ENCODE assay signal across 1 cellular context in genomic region chr13:97148894-97149293, GRCh38.
TF ChIP-seq lines count a peak whose summit lies in the region.

No MANE protein-coding gene starts in this region.

TF ChIP-seq in GM12878, 131 proteins besides CTCF, POLR2A, EP300 and RAD21 (continued from another document):
- TF ChIP-seq ZBTB33 (IDR thresholded peaks at IDR 0.05) (no peak), CHD1 (IDR thresholded peaks at IDR 0.05; ENCODE audit: low read depth, low read length) (no peak), DPF2 (IDR thresholded peaks at IDR 0.05) (no peak), GABPA (IDR thresholded peaks at IDR 0.05; ENCODE audit: low read depth) (no peak), IRF4 (IDR thresholded peaks at IDR 0.05; ENCODE audit: low read depth, low read length) (no peak), TARDBP (IDR thresholded peaks at IDR 0.05; ENCODE audit: borderline replicate concordance) (no peak), IRF3 (IDR thresholded peaks at IDR 0.05) (no peak)
